Comparison of ENCODE assay signal across 1 cellular context in genomic region chr3:57227204-57227929, GRCh38.
TF ChIP-seq lines count a peak whose summit lies in the region.

TSS of gene APPL1 (plus strand) at chr3:57227729. CDS start at chr3:57227884, 155 bp downstream.

TF ChIP-seq in IMR-90, 13 proteins besides CTCF, POLR2A, EP300 and RAD21:
- TF ChIP-seq CHD1 (IDR thresholded peaks at IDR 0.05; ENCODE audit: low read depth, low read length) (no peak), FOS (IDR thresholded peaks at IDR 0.05; ENCODE audit: low read depth, low read length) (no peak), SMC3 (IDR thresholded peaks at IDR 0.05; ENCODE audit: low read depth, low read length) (no peak), MAZ (IDR thresholded peaks at IDR 0.05; ENCODE audit: borderline replicate concordance, low read depth, low read length) (peak; percentile 58; the same call in 1 of the 2 replicates), CEBPB (IDR thresholded peaks at IDR 0.05; ENCODE audit: low read depth, low read length) (no peak), NFE2L2 (IDR thresholded peaks at IDR 0.05; ENCODE audit: low read depth, low read length) (no peak), ELK1 (IDR thresholded peaks at IDR 0.05; ENCODE audit: borderline replicate concordance, low read depth, low read length) (no peak), RCOR1 (IDR thresholded peaks at IDR 0.05; ENCODE audit: insufficient replicate concordance, low read length) (peak; percentile 37), RFX5 (IDR thresholded peaks at IDR 0.05; ENCODE audit: low read depth, low read length) (no peak), MXI1 (IDR thresholded peaks at IDR 0.05; ENCODE audit: borderline replicate concordance, low read depth, low read length) (0 out of 2 replicates have a peak, but pooled peaks have one; percentile 8), USF2 (IDR thresholded peaks at IDR 0.05; ENCODE audit: low read depth, low read length) (no peak), BHLHE40 (IDR thresholded peaks at IDR 0.05; ENCODE audit: low read depth, low read length) (peak; percentile 45; the same call in 1 of the 2 replicates)
